Comparison of ENCODE assay signal across 15 cellular contexts in genomic region chr12:106585862-106586534, GRCh38. TPM values are rescaled to one million over a fixed set of nuclear protein-coding genes. Genes with fewer than 3 reads are reported as not detected.
DNase-seq lines count a peak whose midpoint lies in the region; ATAC-seq, FAIRE-seq and TF ChIP-seq lines count a peak whose summit lies in the region.
"Had no signal": no experiment of that assay in that cellular context is flagged by ENCODE, and none has a peak within 500 bp of the region (broad histone marks: within the 10 kb centered on the region; RNA-seq: fewer than 3 reads in every experiment).

No MANE protein-coding gene starts in this region.

- no peak overlapping the region for H3K27ac Mint-ChIP-seq in nephron
- no peak overlapping the region for H3K27ac Mint-ChIP-seq in activated CD4-positive, alpha-beta memory T cell treated with anti-CD3 and anti-CD28 coated beads for 36 hours

- no peak for TF ChIP-seq CTCF in GM12878 (IDR thresholded peaks at IDR 0.05 in 2 of 3, conservative IDR thresholded peaks at IDR 0.05 in 1 of 3; ENCODE audit: control insufficient read depth in 2 of 3, extremely low read depth in 1 of 3, insufficient read depth in 1 of 3, low read depth in 3 of 3, low read length in 3 of 3)
- no peak for TF ChIP-seq CTCF in nephron (IDR thresholded peaks at IDR 0.05; ENCODE audit: unreplicated experiment in 3 of 3)

- no peak for ATAC-seq in GM12878

- H3K36me3 Mint-ChIP-seq in nephron (ENCODE audit: low read depth) = no peaks in the 10 kb centered on the region
- H3K36me3 Mint-ChIP-seq in activated CD4-positive, alpha-beta memory T cell treated with anti-CD3 and anti-CD28 coated beads for 36 hours = no peaks in the 10 kb centered on the region

- H3K4me3 ChIP-seq in GM12878 = no peak overlapping the region
- no peak overlapping the region for H3K4me3 ChIP-seq in Karpas-422 (ENCODE audit: low read length)
- H3K4me3 ChIP-seq: HAP-1 had no signal

- H3K27me3 Mint-ChIP-seq in nephron (ENCODE audit: low read depth) = peaks cover 100% of the 10 kb centered on the region
- peaks cover 70% of the 10 kb centered on the region for H3K27me3 Mint-ChIP-seq in activated CD4-positive, alpha-beta memory T cell treated with anti-CD3 and anti-CD28 coated beads for 36 hours

- TF ChIP-seq POLR2A in GM12878 (IDR thresholded peaks at IDR 0.05; ENCODE audit: low read depth, low read length) = no peak

- SMC1A ChIA-PET in GM12878 (lab: Charles Lee; ENCODE audit: uncharacterized antibody, unreplicated experiment) = no interaction called here

- H2AFZ ChIP-seq in GM12878 (ENCODE audit: control insufficient read depth, low read depth, low read length) (no peak overlapping the region), Karpas-422 (ENCODE audit: low read length) (no peak overlapping the region)

- TF ChIP-seq RAD21 in GM12878 (IDR thresholded peaks at IDR 0.05; ENCODE audit: insufficient read depth, low read depth, low read length) = no peak

- no peaks in the 10 kb centered on the region for H3K9me2 ChIP-seq in Karpas-422 (replicated peaks; ENCODE audit: insufficient read depth, low read length)

- H3K27me3 ChIP-seq in GM12878 (replicated peaks in 1 of 2; ENCODE audit: control insufficient read depth in 2 of 2, insufficient read depth in 2 of 2, low read length in 1 of 2) = peaks cover 13 to 17% of the 10 kb centered on the region in 2 experiments
- H3K27me3 ChIP-seq in Karpas-422 (ENCODE audit: low read length) = no peaks in the 10 kb centered on the region

- H3K4me3 Mint-ChIP-seq in nephron = peak overlapping the region; percentile 74 to 75 (median 74)
- no peak overlapping the region for H3K4me3 Mint-ChIP-seq in activated CD4-positive, alpha-beta memory T cell treated with anti-CD3 and anti-CD28 coated beads for 36 hours

- H3K9me3 ChIP-seq in GM12878 (replicated peaks; ENCODE audit: control insufficient read depth, insufficient read depth, low read length) (no peaks in the 10 kb centered on the region), Karpas-422 (ENCODE audit: low read length) (no peaks in the 10 kb centered on the region)
- H3K9me3 ChIP-seq: HAP-1 had no signal

- H3K9ac ChIP-seq in GM12878 (ENCODE audit: control insufficient read depth, insufficient read depth, low read length) = no peak overlapping the region
- H3K9ac ChIP-seq in Karpas-422 (ENCODE audit: low read length) = no peak overlapping the region

- H3K4me1 ChIP-seq in GM12878 (ENCODE audit: control insufficient read depth, insufficient read depth, low read length) (no peaks in the 10 kb centered on the region), Karpas-422 (ENCODE audit: low read length) (no peaks in the 10 kb centered on the region)

- H3K9me3 Mint-ChIP-seq in nephron = no peaks in the 10 kb centered on the region
- H3K9me3 Mint-ChIP-seq in activated CD4-positive, alpha-beta memory T cell treated with anti-CD3 and anti-CD28 coated beads for 36 hours = no peaks in the 10 kb centered on the region

- peaks cover 45% of the 10 kb centered on the region for H3K4me1 Mint-ChIP-seq in nephron
- peaks cover 37% of the 10 kb centered on the region for H3K4me1 Mint-ChIP-seq in activated CD4-positive, alpha-beta memory T cell treated with anti-CD3 and anti-CD28 coated beads for 36 hours (ENCODE audit: low read depth)

- DNase-seq in DMS 273 (lab: John Stamatoyannopoulos, UW; ENCODE audit: unreplicated experiment) = peak; percentile 75
- DNase-seq in DMS 273 treated with DMSO at 0.1 percent for 48 hours (lab: John Stamatoyannopoulos, UW) = no peak
- DNase-seq in ELF-1 (ENCODE audit: low read depth, low spot score) = peak; percentile 77
- no peak for DNase-seq in GM12878 (ENCODE audit: low read depth, low spot score)
- DNase-seq in NCI-H2196 (lab: John Stamatoyannopoulos, UW; ENCODE audit: unreplicated experiment) = no peak
- DNase-seq in activated CD4-positive, alpha-beta memory T cell treated with anti-CD3 and anti-CD28 coated beads for 36 hours = no peak
- DNase-seq in Karpas-422 = no peak
- DNase-seq: NCI-H226 had no signal

- intact Hi-C loops in GM12878 (cut with micrococcal nuclease; ENCODE audit: unreplicated experiment) = no loop called here
- intact Hi-C loops in activated CD4-positive, alpha-beta memory T cell treated with anti-CD3 and anti-CD28 coated beads for 36 hours (cut with micrococcal nuclease) = loop anchor here (10.0 kb wide), 3 partner anchors 189 to 329 kb away; partner anchors contain the start of gene RIC8B

- TF ChIP-seq EP300 in GM12878 (IDR thresholded peaks at IDR 0.05; ENCODE audit: borderline replicate concordance in 1 of 2, control insufficient read depth in 1 of 2, low read depth in 2 of 2, low read length in 2 of 2) = no peak

- no peak for FAIRE-seq in GM12878 (lab: Jason Lieb, UNC)
- FAIRE-seq: bronchial epithelial cell, G401.6 had no signal

- POLR2A ChIA-PET in GM12878 (lab: Charles Lee) = no interaction called here
- POLR2A ChIA-PET in activated CD4-positive, alpha-beta memory T cell treated with anti-CD3 and anti-CD28 coated beads for 36 hours (lab: Charles Lee) = no interaction called here

- in situ Hi-C loops in GM12878 (cut with MboI) = no loop called here

- no peaks in the 10 kb centered on the region for H3K36me3 ChIP-seq in GM12878 (ENCODE audit: control insufficient read depth in 2 of 2, insufficient read depth in 2 of 2, low read length in 1 of 2)
- no peaks in the 10 kb centered on the region for H3K36me3 ChIP-seq in Karpas-422 (ENCODE audit: insufficient read depth, low read length)
- H3K36me3 ChIP-seq: HAP-1 had no signal

- 12% methylated on average over 65 of the region's 65 CpGs for WGBS in GM12878 (ENCODE audit: insufficient coverage, insufficient replicate concordance, low lambda C conversion rate, missing lambda C conversion rate)

- CTCF ChIA-PET in GM12878 (lab: Yijun Ruan, JAX) = no interaction called here
- CTCF ChIA-PET in activated CD4-positive, alpha-beta memory T cell treated with anti-CD3 and anti-CD28 coated beads for 36 hours (lab: Charles Lee) = no interaction called here

- H3K27ac ChIP-seq in GM12878 (ENCODE audit: control insufficient read depth, insufficient read depth) (no peak overlapping the region), Karpas-422 (ENCODE audit: low read length) (no peak overlapping the region)
- H3K27ac ChIP-seq: 22Rv1, HL-60 had no signal

- no peak overlapping the region for H3K4me2 ChIP-seq in GM12878 (ENCODE audit: control insufficient read depth, insufficient read depth)
- no peak overlapping the region for H3K4me2 ChIP-seq in Karpas-422 (ENCODE audit: low read depth, low read length, poor library complexity, severe bottlenecking)

- RAD21 ChIA-PET in GM12878 (lab: Charles Lee; ENCODE audit: unreplicated experiment) = no interaction called here

- H4K20me1 ChIP-seq in GM12878 (ENCODE audit: control insufficient read depth, insufficient read depth) (no peaks in the 10 kb centered on the region), Karpas-422 (ENCODE audit: insufficient read depth, low read depth, low read length) (no peaks in the 10 kb centered on the region)

- H3K79me2 ChIP-seq in GM12878 (ENCODE audit: control insufficient read depth, insufficient read depth, low read length) = no peaks in the 10 kb centered on the region
- no peaks in the 10 kb centered on the region for H3K79me2 ChIP-seq in Karpas-422 (ENCODE audit: low read length)

- BruUV-seq in GM12878 (replicated peaks; lab: Mats Ljungman, UMichigan) = no TSS peak

TF ChIP-seq in GM12878, 131 proteins besides CTCF, POLR2A, EP300 and RAD21 (continues in another document):
- TF ChIP-seq CREB1 (IDR thresholded peaks at IDR 0.05; ENCODE audit: low read depth) (no peak), POLR2AphosphoS5 (IDR thresholded peaks at IDR 0.05; ENCODE audit: low read length) (no peak), SUZ12 (IDR thresholded peaks at IDR 0.05; ENCODE audit: unreplicated experiment) (peak; percentile 46), PKNOX1 (IDR thresholded peaks at IDR 0.05) (no peak)

RNA-seq across cellular contexts. Expression of gene RFX4, which starts 3.2 kb away (rescaled TPM):
- total RNA-seq in GM12878 (2013; cell fraction: nucleolus; rRNA removed) = not detected in 2 replicates
- not detected in 2 replicates for total RNA-seq in GM12878 (2014; rRNA removed)
- not detected in 2 replicates for total RNA-seq in GM12878 (2014; rRNA removed; fragmentation: Illumina TruSeq; extraction: Trizol)
- total RNA-seq in GM12878 (2021) = not detected in 2 replicates
- not detected for polyA plus RNA-seq in GM12878 (2011; ENCODE audit: low read depth)
- polyA plus RNA-seq in GM12878 (2011; rRNA removed) = not detected in 2 replicates
- not detected in 2 replicates for polyA plus RNA-seq in GM12878 (2011; cell fraction: cytosol; rRNA removed)
- polyA plus RNA-seq in GM12878 (2011; cell fraction: nucleus; rRNA removed) = not detected in 2 replicates
- not detected in 2 replicates for polyA plus RNA-seq in GM12878 (2012)
- not detected in 2 replicates for polyA plus RNA-seq in GM12878 (2014; fragmentation: Illumina TruSeq; extraction: Trizol)
- polyA plus RNA-seq in GM12878 (2014; fragmentation: Nextera tagmentation; extraction: Ambion mirVana) = under 1 TPM in 1 of 2 experiments, not detected in 1; 0.02 TPM
- not detected in 2 replicates for polyA plus RNA-seq in GM12878 (2014; rRNA removed)
- polyA plus RNA-seq in GM12878 (2016; fragmentation: Nextera tagmentation; extraction: Ambion mirVana) = under 1 TPM in 1 of 2 experiments, not detected in 1; 0.23 TPM
- not detected in 2 replicates for polyA minus RNA-seq in GM12878 (2011; rRNA and poly(A)+ RNA removed)
- not detected in 2 replicates for polyA minus RNA-seq in GM12878 (2011; cell fraction: cytosol; rRNA and poly(A)+ RNA removed)
- not detected in 2 replicates for polyA minus RNA-seq in GM12878 (2011; cell fraction: nucleus; rRNA and poly(A)+ RNA removed)
- total RNA-seq in activated CD4-positive, alpha-beta memory T cell treated with anti-CD3 and anti-CD28 coated beads for 36 hours = not detected
- not detected in 2 replicates for total RNA-seq in Karpas-422 (2014; rRNA removed; shearing (Covaris generic); ENCODE audit: low replicate concordance)
- total RNA-seq: bronchial epithelial cell, fibroblast of villous mesenchyme had no signal

Comparison
In these comparisons a context has a peak if more than half of its experiments do, and no peak if none do; other contexts are left out.
1. DNase-seq: peak in DMS 273 (single experiment) and ELF-1 (single experiment); none in DMS 273 treated with DMSO at 0.1 percent for 48 hours (single experiment), GM12878 (single experiment), NCI-H2196 (single experiment), activated CD4-positive, alpha-beta memory T cell treated with anti-CD3 and anti-CD28 coated beads for 36 hours (single experiment) and Karpas-422 (single experiment).